In the genomic region with DNA sequence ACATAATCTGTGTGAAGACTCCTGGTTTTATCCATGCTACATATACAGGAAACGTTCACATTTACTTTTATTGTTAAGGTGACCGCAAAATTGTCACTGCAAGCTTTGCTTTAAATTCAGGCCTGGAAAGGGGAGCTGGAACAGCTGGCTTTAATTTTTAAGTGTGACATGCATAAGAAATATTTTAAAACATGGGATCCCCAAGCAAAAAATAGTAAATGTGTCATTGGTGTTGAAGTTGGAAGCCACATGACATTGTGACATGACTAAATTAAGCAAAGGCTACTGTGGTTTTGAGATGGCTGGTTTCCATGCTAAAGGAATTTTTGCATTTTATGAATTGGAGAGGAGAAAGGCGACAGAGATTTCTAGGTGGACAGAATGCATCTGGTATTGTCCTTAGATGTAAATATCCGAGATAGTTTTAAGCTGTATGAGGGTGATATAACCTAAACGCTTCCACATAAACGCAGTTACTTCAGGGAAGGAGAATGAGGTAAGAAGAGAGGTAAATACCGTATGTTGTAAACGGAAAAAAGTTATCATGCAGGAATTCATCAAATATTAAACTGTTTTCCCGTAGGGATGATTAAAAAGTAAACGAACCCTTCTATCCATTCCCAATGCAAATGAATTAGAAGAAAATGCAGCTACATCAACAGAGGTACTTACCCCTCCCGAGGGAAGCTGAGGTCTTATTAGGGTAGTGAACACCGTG, we compare ENCODE assay signal across 8 cellular contexts. TPM values are rescaled to one million over a fixed set of nuclear protein-coding genes. Genes with fewer than 3 reads are reported as not detected.
DNase-seq lines count a peak whose midpoint lies in the region; ATAC-seq lines count a peak whose summit lies in the region.

No MANE protein-coding gene starts in this region.

- H3K27me3 Mint-ChIP-seq in activated CD8-positive, alpha-beta memory T cell treated with anti-CD3 and anti-CD28 coated beads, Interleukin-2, amount 10 ng/mL, durations not matched to agents 7 days and 5 days = peaks cover 3% of the 10 kb centered on the region
- peaks cover 13% of the 10 kb centered on the region for H3K27me3 Mint-ChIP-seq in activated T-helper 1 cell treated with anti-CD3 and anti-CD28 coated beads, Interleukin-12 subunit alpha, Interleukin-12 subunit beta, Interleukin-2, Interleukin-4 antibody, amounts not matched to agents 30 ng/mL and 10 ng/mL and 1 ng/mL, durations not matched to agents 14 hours and 24 hours and 36 hours (ENCODE audit: insufficient read depth)
- H3K27me3 Mint-ChIP-seq in immature natural killer cell (ENCODE audit: low read depth in 3 of 3) = peaks cover 10 to 15% (median 14%) of the 10 kb centered on the region in 3 donors

- H3K36me3 Mint-ChIP-seq in activated CD8-positive, alpha-beta memory T cell treated with anti-CD3 and anti-CD28 coated beads, Interleukin-2, amount 10 ng/mL, durations not matched to agents 7 days and 5 days = peaks cover 1% of the 10 kb centered on the region
- H3K36me3 Mint-ChIP-seq in activated T-helper 1 cell treated with anti-CD3 and anti-CD28 coated beads, Interleukin-12 subunit alpha, Interleukin-12 subunit beta, Interleukin-2, Interleukin-4 antibody, amounts not matched to agents 30 ng/mL and 10 ng/mL and 1 ng/mL, durations not matched to agents 14 hours and 24 hours and 36 hours (ENCODE audit: low read depth) = peaks cover 1% of the 10 kb centered on the region
- H3K36me3 Mint-ChIP-seq in immature natural killer cell = no peaks in the 10 kb centered on the region

- peak overlapping the region; percentile 96 for H3K4me3 Mint-ChIP-seq in activated CD8-positive, alpha-beta memory T cell treated with anti-CD3 and anti-CD28 coated beads, Interleukin-2, amount 10 ng/mL, durations not matched to agents 7 days and 5 days
- peak overlapping the region; percentile 97 for H3K4me3 Mint-ChIP-seq in activated T-helper 1 cell treated with anti-CD3 and anti-CD28 coated beads, Interleukin-12 subunit alpha, Interleukin-12 subunit beta, Interleukin-2, Interleukin-4 antibody, amounts not matched to agents 30 ng/mL and 10 ng/mL and 1 ng/mL, durations not matched to agents 14 hours and 24 hours and 36 hours
- H3K4me3 Mint-ChIP-seq in immature natural killer cell = peak overlapping the region; percentile 92 to 100 (median 98)

- H3K27ac Mint-ChIP-seq in activated CD8-positive, alpha-beta memory T cell treated with anti-CD3 and anti-CD28 coated beads, Interleukin-2, amount 10 ng/mL, durations not matched to agents 7 days and 5 days = peak overlapping the region; percentile 82
- peak overlapping the region; percentile 90 for H3K27ac Mint-ChIP-seq in activated T-helper 1 cell treated with anti-CD3 and anti-CD28 coated beads, Interleukin-12 subunit alpha, Interleukin-12 subunit beta, Interleukin-2, Interleukin-4 antibody, amounts not matched to agents 30 ng/mL and 10 ng/mL and 1 ng/mL, durations not matched to agents 14 hours and 24 hours and 36 hours
- peak overlapping the region; percentile 84 to 99 (median 96) for H3K27ac Mint-ChIP-seq in immature natural killer cell

- CTCF ChIA-PET in activated CD8-positive, alpha-beta memory T cell treated with anti-CD3 and anti-CD28 coated beads, Interleukin-2, amount 10 ng/mL, durations not matched to agents 7 days and 5 days (lab: Charles Lee) = interaction anchor here (0.7 to 1.5 kb wide), 5 partner anchors 11 to 194 kb away, joined by 3 to 8 read pairs (median 4); partner anchors contain the start of gene LRCH3

- intact Hi-C loops in activated T-helper 1 cell treated with anti-CD3 and anti-CD28 coated beads, Interleukin-12 subunit alpha, Interleukin-12 subunit beta, Interleukin-2, Interleukin-4 antibody, amounts not matched to agents 30 ng/mL and 10 ng/mL and 1 ng/mL, durations not matched to agents 14 hours and 24 hours and 36 hours (cut with micrococcal nuclease) = loop anchor here (1.0 kb wide), 1 partner anchor 11 kb away; no protein-coding TSS in a partner anchor

- no peak for DNase-seq in activated CD8-positive, alpha-beta memory T cell treated with anti-CD3 and anti-CD28 coated beads, Interleukin-2, amount 10 ng/mL, durations not matched to agents 7 days and 5 days
- no peak for DNase-seq in activated CD8-positive, alpha-beta memory T cell treated with anti-CD3 and anti-CD28 coated beads, Interleukin-2, amount 50 U/mL, for 48 hours
- DNase-seq in activated T-helper 1 cell treated with anti-CD3 and anti-CD28 coated beads, Interleukin-12 subunit alpha, Interleukin-12 subunit beta, Interleukin-2, Interleukin-4 antibody, amounts not matched to agents 30 ng/mL and 10 ng/mL and 1 ng/mL, durations not matched to agents 14 hours and 24 hours and 36 hours (ENCODE audit: low spot score) = no peak
- DNase-seq in immature natural killer cell (no peak), superior temporal gyrus (ENCODE audit: extremely low spot score) (peak; percentile 67), NCI-H510A treated with DMSO at 0.1 percent for 48 hours (lab: John Stamatoyannopoulos, UW) (no peak)

- no peaks in the 10 kb centered on the region for H3K9me3 Mint-ChIP-seq in activated CD8-positive, alpha-beta memory T cell treated with anti-CD3 and anti-CD28 coated beads, Interleukin-2, amount 10 ng/mL, durations not matched to agents 7 days and 5 days (ENCODE audit: low read depth)
- H3K9me3 Mint-ChIP-seq in activated T-helper 1 cell treated with anti-CD3 and anti-CD28 coated beads, Interleukin-12 subunit alpha, Interleukin-12 subunit beta, Interleukin-2, Interleukin-4 antibody, amounts not matched to agents 30 ng/mL and 10 ng/mL and 1 ng/mL, durations not matched to agents 14 hours and 24 hours and 36 hours = no peaks in the 10 kb centered on the region
- H3K9me3 Mint-ChIP-seq in immature natural killer cell = peaks cover 0 to 2% (median 0%) of the 10 kb centered on the region in 6 donors

- peaks cover 27% of the 10 kb centered on the region for H3K4me1 Mint-ChIP-seq in activated CD8-positive, alpha-beta memory T cell treated with anti-CD3 and anti-CD28 coated beads, Interleukin-2, amount 10 ng/mL, durations not matched to agents 7 days and 5 days
- peaks cover 39% of the 10 kb centered on the region for H3K4me1 Mint-ChIP-seq in activated T-helper 1 cell treated with anti-CD3 and anti-CD28 coated beads, Interleukin-12 subunit alpha, Interleukin-12 subunit beta, Interleukin-2, Interleukin-4 antibody, amounts not matched to agents 30 ng/mL and 10 ng/mL and 1 ng/mL, durations not matched to agents 14 hours and 24 hours and 36 hours (ENCODE audit: low read depth)
- peaks cover 35 to 48% of the 10 kb centered on the region in 2 donors for H3K4me1 Mint-ChIP-seq in immature natural killer cell

- no peak for ATAC-seq in activated CD8-positive, alpha-beta memory T cell treated with anti-CD3 and anti-CD28 coated beads, Interleukin-2, amount 10 ng/mL, durations not matched to agents 7 days and 5 days
- no peak for ATAC-seq in HG02885 (IDR thresholded peaks at IDR 0.05; ENCODE audit: poor library complexity, unreplicated experiment)
- ATAC-seq in HG02678 (IDR thresholded peaks at IDR 0.05; ENCODE audit: unreplicated experiment) = no peak

RNA-seq across cellular contexts. Expression of gene FYTTD1, which starts 0.9 kb away (rescaled TPM):
- total RNA-seq in activated CD8-positive, alpha-beta memory T cell treated with anti-CD3 and anti-CD28 coated beads, Interleukin-2, amount 10 ng/mL, durations not matched to agents 7 days and 5 days = 10 to 100 TPM; 35.5 to 50.5 TPM
- 59.0 and 77.2 TPM in 2 replicates for total RNA-seq in activated T-helper 1 cell treated with anti-CD3 and anti-CD28 coated beads, Interleukin-12 subunit alpha, Interleukin-12 subunit beta, Interleukin-2, Interleukin-4 antibody, amounts not matched to agents 30 ng/mL and 10 ng/mL and 1 ng/mL, durations not matched to agents 14 hours and 24 hours and 36 hours
- 100 to 1,000 TPM; 103 to 144 (median 141) TPM for polyA plus RNA-seq in immature natural killer cell

RNA-seq across cellular contexts. Expression of gene RUBCN, which starts 12.1 kb away (rescaled TPM):
- total RNA-seq in activated CD8-positive, alpha-beta memory T cell treated with anti-CD3 and anti-CD28 coated beads, Interleukin-2, amount 10 ng/mL, durations not matched to agents 7 days and 5 days = 10 to 100 TPM; 55.5 to 58.9 TPM
- 44.7 and 45.2 TPM in 2 replicates for total RNA-seq in activated T-helper 1 cell treated with anti-CD3 and anti-CD28 coated beads, Interleukin-12 subunit alpha, Interleukin-12 subunit beta, Interleukin-2, Interleukin-4 antibody, amounts not matched to agents 30 ng/mL and 10 ng/mL and 1 ng/mL, durations not matched to agents 14 hours and 24 hours and 36 hours
- polyA plus RNA-seq in immature natural killer cell = 10 to 100 TPM in 2 of 3 donors, 1 to 10 TPM in 1; 8.9 to 29.9 (median 10.9) TPM

RNA-seq across cellular contexts. Expression of gene LRCH3, which starts 42.3 kb away (rescaled TPM):
- total RNA-seq in activated CD8-positive, alpha-beta memory T cell treated with anti-CD3 and anti-CD28 coated beads, Interleukin-2, amount 10 ng/mL, durations not matched to agents 7 days and 5 days = 10 to 100 TPM; 62.2 to 62.6 TPM
- total RNA-seq in activated T-helper 1 cell treated with anti-CD3 and anti-CD28 coated beads, Interleukin-12 subunit alpha, Interleukin-12 subunit beta, Interleukin-2, Interleukin-4 antibody, amounts not matched to agents 30 ng/mL and 10 ng/mL and 1 ng/mL, durations not matched to agents 14 hours and 24 hours and 36 hours = 50.0 and 57.8 TPM in 2 replicates
- 10 to 100 TPM in 1 of 3 donors, 1 to 10 TPM in 2; 4.5 to 26.3 (median 7.2) TPM for polyA plus RNA-seq in immature natural killer cell
